Comparison of ENCODE assay signal across 1 cellular context in the genomic region with DNA sequence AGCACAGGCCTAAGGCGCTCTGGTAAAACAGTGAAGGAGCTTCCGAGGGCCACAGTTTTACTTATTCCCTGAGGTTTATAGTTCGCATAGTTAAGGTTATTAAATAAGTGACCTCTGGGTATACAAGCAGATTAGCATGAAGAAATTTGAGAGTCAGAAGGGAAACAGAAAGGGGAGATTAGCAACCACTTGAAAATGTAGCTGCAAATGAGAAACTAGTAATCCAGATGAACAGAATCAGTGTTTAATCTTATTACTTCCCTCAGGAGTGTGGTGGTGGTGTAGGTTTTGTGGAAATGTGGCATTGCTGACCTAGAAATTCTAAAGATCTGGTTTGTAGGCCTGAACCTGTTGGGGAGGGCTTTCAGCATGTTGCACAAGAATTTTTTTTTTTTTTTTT.
TF ChIP-seq lines count a peak whose summit lies in the region.

No MANE protein-coding gene starts in this region.

TF ChIP-seq in A549, 52 proteins besides CTCF, POLR2A, EP300 and RAD21 (continued from another document):
- TF ChIP-seq, protein P1, sequence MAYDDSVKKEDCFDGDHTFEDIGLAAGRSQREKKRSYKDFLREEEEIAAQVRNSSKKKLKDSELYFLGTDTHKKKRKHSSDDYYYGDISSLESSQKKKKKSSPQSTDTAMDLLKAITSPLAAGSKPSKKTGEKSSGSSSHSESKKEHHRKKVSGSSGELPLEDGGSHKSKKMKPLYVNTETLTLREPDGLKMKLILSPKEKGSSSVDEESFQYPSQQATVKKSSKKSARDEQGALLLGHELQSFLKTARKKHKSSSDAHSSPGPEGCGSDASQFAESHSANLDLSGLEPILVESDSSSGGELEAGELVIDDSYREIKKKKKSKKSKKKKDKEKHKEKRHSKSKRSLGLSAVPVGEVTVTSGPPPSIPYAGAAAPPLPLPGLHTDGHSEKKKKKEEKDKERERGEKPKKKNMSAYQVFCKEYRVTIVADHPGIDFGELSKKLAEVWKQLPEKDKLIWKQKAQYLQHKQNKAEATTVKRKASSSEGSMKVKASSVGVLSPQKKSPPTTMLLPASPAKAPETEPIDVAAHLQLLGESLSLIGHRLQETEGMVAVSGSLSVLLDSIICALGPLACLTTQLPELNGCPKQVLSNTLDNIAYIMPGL (CRISPR knock-in tag; IDR thresholded peaks at IDR 0.05; ENCODE audit: borderline replicate concordance), result no peak
- TF ChIP-seq SREBF2 (IDR thresholded peaks at IDR 0.05) (no peak), MAFK (IDR thresholded peaks at IDR 0.05; ENCODE audit: partially characterized antibody) (no peak), CEBPB (IDR thresholded peaks at IDR 0.05) (no peak), CHD4 (IDR thresholded peaks at IDR 0.05; ENCODE audit: borderline replicate concordance) (no peak), HDAC2 (IDR thresholded peaks at IDR 0.05) (no peak), RFX5 (IDR thresholded peaks at IDR 0.05) (no peak)
- TF ChIP-seq, protein P2, sequence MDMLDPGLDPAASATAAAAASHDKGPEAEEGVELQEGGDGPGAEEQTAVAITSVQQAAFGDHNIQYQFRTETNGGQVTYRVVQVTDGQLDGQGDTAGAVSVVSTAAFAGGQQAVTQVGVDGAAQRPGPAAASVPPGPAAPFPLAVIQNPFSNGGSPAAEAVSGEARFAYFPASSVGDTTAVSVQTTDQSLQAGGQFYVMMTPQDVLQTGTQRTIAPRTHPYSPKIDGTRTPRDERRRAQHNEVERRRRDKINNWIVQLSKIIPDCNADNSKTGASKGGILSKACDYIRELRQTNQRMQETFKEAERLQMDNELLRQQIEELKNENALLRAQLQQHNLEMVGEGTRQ (IDR thresholded peaks at IDR 0.05), result no peak
